28 cellular contexts compared by ENCODE assay signal in the genomic region with DNA sequence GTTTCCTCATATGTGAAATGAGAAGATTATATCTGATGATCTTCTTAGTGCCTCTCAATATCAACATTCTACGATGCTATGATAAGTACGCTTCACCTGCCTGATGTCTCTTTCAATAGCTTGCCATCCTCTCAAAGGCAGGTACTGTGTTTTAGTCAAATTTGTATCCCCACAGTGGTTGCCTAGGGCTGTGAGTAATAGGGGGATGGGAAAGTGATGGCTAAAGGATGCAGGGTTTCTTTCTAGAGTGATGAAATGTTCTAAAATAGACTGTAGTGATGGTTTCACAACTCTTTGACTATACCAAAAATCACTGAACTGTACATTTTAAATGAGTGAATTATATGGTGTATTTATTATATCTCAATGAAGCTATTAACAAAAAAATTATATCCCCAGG.
"Had no signal": no experiment of that assay in that cellular context is flagged by ENCODE, and none has a peak within 500 bp of the region (broad histone marks: within the 10 kb centered on the region; RNA-seq: fewer than 3 reads in every experiment).

No MANE protein-coding gene starts in this region.

- H3K36me3 ChIP-seq: neural progenitor cell, ovary, right lobe of liver, sigmoid colon, stomach, thoracic aorta, thyroid gland, tibial nerve, upper lobe of left lung, vagina had no signal

- FAIRE-seq: small intestine, urothelium cell line had no signal

- H3K4me1 ChIP-seq: parathyroid adenoma, psoas muscle, right lobe of liver, sigmoid colon, stomach, tibial nerve, upper lobe of left lung, vagina had no signal

- H3K27ac ChIP-seq: neural progenitor cell, ovary, parathyroid adenoma, psoas muscle, right lobe of liver, sigmoid colon, stomach, thoracic aorta, thyroid gland, tibial nerve, upper lobe of left lung, vagina had no signal

- H2AFZ ChIP-seq: neural progenitor cell, parathyroid adenoma had no signal

- H3K4me2 ChIP-seq: neural progenitor cell had no signal

- DNase-seq: occipital lobe; ovary; posterior cingulate gyrus; psoas muscle; right cardiac atrium; right lobe of liver; sigmoid colon; small intestine; stimulated activated CD4-positive, alpha-beta T cell treated with anti-CD3 and anti-CD28 coated beads, Interleukin-15, amount 100 ng/mL, for 24 hours; stimulated activated CD4-positive, alpha-beta T cell treated with anti-CD3 and anti-CD28 coated beads, Interleukin-2, amount 100 ng/mL, for 24 hours; stimulated activated CD4-positive, alpha-beta T cell treated with anti-CD3 and anti-CD28 coated beads, Interleukin-2, amount 100 ng/mL, for 48 hours; stimulated activated CD4-positive, alpha-beta T cell treated with anti-CD3 and anti-CD28 coated beads, Interleukin-4, amount 100 ng/mL, for 24 hours; stimulated activated naive B cell treated with anti-CD40 and anti-IgM and Interleukin-4, amounts not matched to agents 10 μg/mL and 1 μg/mL and 100 μg/mL, for 72 hours; stimulated activated naive CD4-positive, alpha-beta T cell treated with Interleukin-2 at 50 U/mL for 16 hours; stomach; thyroid gland; trophoblast cell; upper lobe of left lung had no signal

- H3K27me3 Mint-ChIP-seq: progenitor cell of endocrine pancreas had no signal

- ATAC-seq: psoas muscle; right cardiac atrium; right lobe of liver; stimulated activated effector memory CD8-positive, alpha-beta T cell treated with anti-CD3 and anti-CD28 coated beads, Interleukin-12 subunit alpha, Interleukin-12 subunit beta, amount 100 ng/mL, for 72 hours; stimulated activated naive B cell treated with anti-CD40 and anti-IgM and Interleukin-4, amounts not matched to agents 10 μg/mL and 1 μg/mL and 100 μg/mL, for 72 hours had no signal

- H3K79me2 ChIP-seq: parathyroid adenoma had no signal

- H3K4me1 Mint-ChIP-seq: stimulated activated effector memory CD8-positive, alpha-beta T cell treated with anti-CD3 and anti-CD28 coated beads, Interleukin-12 subunit alpha, Interleukin-12 subunit beta, amount 100 ng/mL, for 72 hours; stimulated activated naive B cell treated with anti-CD40 and anti-IgM and Interleukin-4, amounts not matched to agents 10 μg/mL and 1 μg/mL and 100 μg/mL, for 72 hours had no signal

- H3K4me3 ChIP-seq: neural progenitor cell, ovary, psoas muscle, right lobe of liver, sigmoid colon, stomach, thoracic aorta, thyroid gland, tibial nerve, upper lobe of left lung, vagina had no signal

- H3K9ac ChIP-seq: neural progenitor cell, parathyroid adenoma had no signal

- H3K9me3 ChIP-seq: ovary, psoas muscle, right lobe of liver, sigmoid colon, stomach, thoracic aorta, thyroid gland, tibial nerve, upper lobe of left lung, vagina had no signal

- H3K27ac Mint-ChIP-seq: nephron; neural progenitor cell; progenitor cell of endocrine pancreas; stimulated activated effector memory CD8-positive, alpha-beta T cell treated with anti-CD3 and anti-CD28 coated beads, Interleukin-12 subunit alpha, Interleukin-12 subunit beta, amount 100 ng/mL, for 72 hours; stimulated activated naive B cell treated with anti-CD40 and anti-IgM and Interleukin-4, amounts not matched to agents 10 μg/mL and 1 μg/mL and 100 μg/mL, for 72 hours; stimulated activated naive CD8-positive, alpha-beta T cell treated with anti-CD3 and anti-CD28 coated beads, Interleukin-15, Interleukin-2, amounts not matched to agents 100 ng/mL and 50 ng/mL, for 24 hours had no signal

- H3K9me3 Mint-ChIP-seq: nephron; neural progenitor cell; stimulated activated effector memory CD8-positive, alpha-beta T cell treated with anti-CD3 and anti-CD28 coated beads, Interleukin-12 subunit alpha, Interleukin-12 subunit beta, amount 100 ng/mL, for 72 hours; stimulated activated naive B cell treated with anti-CD40 and anti-IgM and Interleukin-4, amounts not matched to agents 10 μg/mL and 1 μg/mL and 100 μg/mL, for 72 hours; stimulated activated naive CD8-positive, alpha-beta T cell treated with anti-CD3 and anti-CD28 coated beads, Interleukin-15, Interleukin-2, amounts not matched to agents 100 ng/mL and 50 ng/mL, for 24 hours had no signal

- H3K36me3 Mint-ChIP-seq: neural progenitor cell; stimulated activated effector memory CD8-positive, alpha-beta T cell treated with anti-CD3 and anti-CD28 coated beads, Interleukin-12 subunit alpha, Interleukin-12 subunit beta, amount 100 ng/mL, for 72 hours; stimulated activated naive B cell treated with anti-CD40 and anti-IgM and Interleukin-4, amounts not matched to agents 10 μg/mL and 1 μg/mL and 100 μg/mL, for 72 hours had no signal

- H3K4me3 Mint-ChIP-seq: nephron; neural progenitor cell; stimulated activated effector memory CD8-positive, alpha-beta T cell treated with anti-CD3 and anti-CD28 coated beads, Interleukin-12 subunit alpha, Interleukin-12 subunit beta, amount 100 ng/mL, for 72 hours; stimulated activated naive B cell treated with anti-CD40 and anti-IgM and Interleukin-4, amounts not matched to agents 10 μg/mL and 1 μg/mL and 100 μg/mL, for 72 hours; stimulated activated naive CD8-positive, alpha-beta T cell treated with anti-CD3 and anti-CD28 coated beads, Interleukin-15, Interleukin-2, amounts not matched to agents 100 ng/mL and 50 ng/mL, for 24 hours had no signal

- H3K27me3 ChIP-seq: neural progenitor cell, ovary, right lobe of liver, thyroid gland, upper lobe of left lung, vagina had no signal
